ENCODE assay signal across 1 cellular context in genomic region chr9:92455217-92455616, GRCh38.
A peak's percentile ranks its signal among the peaks of the same experiment; 100 is the strongest.
TF ChIP-seq lines count a peak whose summit lies in the region.

No MANE protein-coding gene starts in this region.

TF ChIP-seq in GM12878, 131 proteins besides CTCF, POLR2A, EP300 and RAD21:
- TF ChIP-seq RCOR1 (conservative IDR thresholded peaks at IDR 0.05; ENCODE audit: low read depth, low read length) (no peak), ATF7 (IDR thresholded peaks at IDR 0.05; ENCODE audit: low read depth) (no peak), TARDBP (IDR thresholded peaks at IDR 0.05; ENCODE audit: borderline replicate concordance) (no peak), SMC3 (IDR thresholded peaks at IDR 0.05; ENCODE audit: borderline replicate concordance, low read length) (peak; percentile 31; the same call in 1 of the 2 replicates)
